ENCODE assay signal across 8 cellular contexts in the genomic region with DNA sequence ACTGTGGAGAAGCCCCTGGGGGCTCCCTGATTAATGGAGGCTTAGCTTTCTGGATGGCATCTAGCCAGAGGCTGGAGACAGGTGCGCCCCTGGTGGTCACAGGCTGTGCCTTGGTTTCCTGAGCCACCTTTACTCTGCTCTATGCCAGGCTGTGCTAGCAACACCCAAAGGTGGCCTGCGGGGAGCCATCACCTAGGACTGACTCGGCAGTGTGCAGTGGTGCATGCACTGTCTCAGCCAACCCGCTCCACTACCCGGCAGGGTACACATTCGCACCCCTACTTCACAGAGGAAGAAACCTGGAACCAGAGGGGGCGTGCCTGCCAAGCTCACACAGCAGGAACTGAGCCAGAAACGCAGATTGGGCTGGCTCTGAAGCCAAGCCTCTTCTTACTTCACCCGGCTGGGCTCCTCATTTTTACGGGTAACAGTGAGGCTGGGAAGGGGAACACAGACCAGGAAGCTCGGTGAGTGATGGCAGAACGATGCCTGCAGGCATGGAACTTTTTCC. TPM values are rescaled to one million over a fixed set of nuclear protein-coding genes. Genes with fewer than 3 reads are reported as not detected.
DNase-seq lines count a peak whose midpoint lies in the region; ATAC-seq and TF ChIP-seq lines count a peak whose summit lies in the region.

No MANE protein-coding gene starts in this region.

- peaks cover 0 to 5% of the 10 kb centered on the region in 2 experiments; a peak in 1 of 4 replicates for H3K4me1 ChIP-seq in HCT116 (ENCODE audit: control insufficient read depth in 1 of 2, insufficient read depth in 2 of 2, low read length in 2 of 2)
- H3K4me1 ChIP-seq in SK-N-SH (ENCODE audit: control insufficient read depth in 1 of 2, insufficient read depth in 2 of 2, low read depth in 1 of 2, low read length in 1 of 2): peaks cover 0 to 37% of the 10 kb centered on the region in 2 experiments; a peak in 2 of 4 replicates
- H3K4me1 ChIP-seq in adrenal gland (replicated peaks in 1 of 2): peaks cover 0 to 8% of the 10 kb centered on the region in 2 donors

- H4K20me1 ChIP-seq in HCT116 (ENCODE audit: insufficient read depth): no peaks in the 10 kb centered on the region
- H4K20me1 ChIP-seq in SK-N-SH (ENCODE audit: insufficient read depth): no peaks in the 10 kb centered on the region

- DNase-seq in D341Med (ENCODE audit: low spot score): peak; percentile 80
- DNase-seq in HCT116 (ENCODE audit: low read depth, low spot score): no peak
- peak; percentile 61 for DNase-seq in SK-N-SH
- DNase-seq in islet precursor cell: peak; percentile 63
- DNase-seq in T-helper 9 cell: no peak
- DNase-seq in adrenal gland: no peak
- DNase-seq in COLO829 (ENCODE audit: low spot score): no peak
- DNase-seq in activated T-cell treated with anti-CD3 and anti-CD28 coated beads, Interleukin-2, amount 50 U/mL, for 1 hour: no peak

- H3K27me3 ChIP-seq in HCT116 (ENCODE audit: insufficient read depth, low read length): no peaks in the 10 kb centered on the region
- no peaks in the 10 kb centered on the region for H3K27me3 ChIP-seq in SK-N-SH (ENCODE audit: insufficient read depth)
- H3K27me3 ChIP-seq in adrenal gland: no peaks in the 10 kb centered on the region

- RAD21 ChIA-PET in HCT116 (lab: Charles Lee; ENCODE audit: low non-redundant PET in 1 of 2, low total read pairs in 2 of 2, uncharacterized antibody in 2 of 2, unreplicated experiment in 2 of 2): no interaction called here

- H3K9me3 ChIP-seq in HCT116 (ENCODE audit: control insufficient read depth in 1 of 2, insufficient read depth in 1 of 2, low read depth in 1 of 2, low read length in 2 of 2): no peaks in the 10 kb centered on the region
- no peaks in the 10 kb centered on the region for H3K9me3 ChIP-seq in SK-N-SH
- no peaks in the 10 kb centered on the region for H3K9me3 ChIP-seq in adrenal gland (replicated peaks in 1 of 3)

- H3K9me2 ChIP-seq in HCT116 (ENCODE audit: insufficient read depth) (no peaks in the 10 kb centered on the region), SK-N-SH (no peaks in the 10 kb centered on the region)

- POLR2A ChIA-PET in HCT116 (lab: Charles Lee): no interaction called here
- POLR2A ChIA-PET in SK-N-SH (lab: Yijun Ruan, JAX): no interaction called here

- TF ChIP-seq CTCF in HCT116 (IDR thresholded peaks at IDR 0.05 in 2 of 3, conservative IDR thresholded peaks at IDR 0.05 in 1 of 3; ENCODE audit: borderline replicate concordance in 1 of 3, insufficient read depth in 1 of 3, low read depth in 2 of 3, low read length in 2 of 3) (peak; percentile 7 to 65 (median 57); a peak in 5 of 6 replicates), SK-N-SH (IDR thresholded peaks at IDR 0.05) (no peak), adrenal gland (IDR thresholded peaks at IDR 0.05) (no peak)

- no peak overlapping the region for H2AFZ ChIP-seq in HCT116 (ENCODE audit: low read depth, low read length, poor library complexity, severe bottlenecking)
- H2AFZ ChIP-seq in SK-N-SH (ENCODE audit: low read depth): no peak overlapping the region

- CTCF ChIA-PET in HCT116 (lab: Charles Lee): interaction anchor here (1.3 to 1.6 kb wide), 2 partner anchors 24 to 119 kb away, joined by 3 read pairs; no protein-coding TSS in a partner anchor
- CTCF ChIA-PET in SK-N-SH (lab: Yijun Ruan, JAX): interaction anchor here (0.8 to 1.3 kb wide), 5 partner anchors 10 to 274 kb away, joined by 3 to 4 read pairs (median 4); no protein-coding TSS in a partner anchor

- no peak overlapping the region for H3K4me2 ChIP-seq in HCT116 (ENCODE audit: low read length)
- H3K4me2 ChIP-seq in SK-N-SH: no peak overlapping the region

- BruUV-seq in HCT116 (replicated peaks; lab: Mats Ljungman, UMichigan): no TSS peak

- no peak overlapping the region for H3K27ac ChIP-seq in HCT116 (ENCODE audit: low read depth, low read length)
- peak overlapping the region in 1 of 2 experiments; percentile 43; a peak in 1 of 4 replicates for H3K27ac ChIP-seq in SK-N-SH (ENCODE audit: low read depth in 2 of 2, low read length in 1 of 2)
- no peak overlapping the region for H3K27ac ChIP-seq in adrenal gland

- H3K36me3 ChIP-seq in HCT116 (ENCODE audit: control insufficient read depth in 1 of 2, insufficient read depth in 2 of 2, low read length in 2 of 2) (peaks cover 7 to 12% of the 10 kb centered on the region in 2 experiments; a peak in 3 of 4 replicates), SK-N-SH (replicated peaks in 1 of 2; ENCODE audit: control insufficient read depth in 1 of 2, insufficient read depth in 2 of 2, low read length in 1 of 2) (peaks cover 22 to 31% of the 10 kb centered on the region in 2 experiments), adrenal gland (replicated peaks in 1 of 2) (peaks cover 0 to 10% of the 10 kb centered on the region in 2 donors)

- TF ChIP-seq POLR2A in HCT116 (IDR thresholded peaks at IDR 0.05; ENCODE audit: borderline replicate concordance, extremely low read depth, insufficient read depth, insufficient read length) (no peak), adrenal gland (IDR thresholded peaks at IDR 0.05) (no peak)

- peak; percentile 87 for ATAC-seq in HCT116

- H3F3A ChIP-seq in SK-N-SH (replicated peaks; ENCODE audit: insufficient read depth): no peaks in the 10 kb centered on the region

- intact Hi-C loops in HCT116 (cut with micrococcal nuclease): no loop called here
- intact Hi-C loops in adrenal gland (cut with DNase I): no loop called here

- TF ChIP-seq EP300 in SK-N-SH (IDR thresholded peaks at IDR 0.05; ENCODE audit: borderline replicate concordance in 1 of 2, low read depth in 1 of 2, low read length in 1 of 2): no peak

- H3K79me2 ChIP-seq in HCT116 (ENCODE audit: insufficient read depth, low read length): no peaks in the 10 kb centered on the region
- no peaks in the 10 kb centered on the region for H3K79me2 ChIP-seq in SK-N-SH (ENCODE audit: insufficient read depth)

- 79% methylated on average over 10 of the region's 12 CpGs for WGBS in SK-N-SH (ENCODE audit: low lambda C conversion rate)
- WGBS in adrenal gland, 4 donors: 61 to 68% (median 65%) methylated on average over 9 to 12 of the region's 12 CpGs

- TF ChIP-seq RAD21 in HCT116 (IDR thresholded peaks at IDR 0.05; ENCODE audit: low read depth) (no peak), SK-N-SH (IDR thresholded peaks at IDR 0.05; ENCODE audit: low read length) (no peak)

- H3K4me3 ChIP-seq in HCT116 (replicated peaks in 1 of 2; ENCODE audit: low read depth in 1 of 2, low read length in 2 of 2): no peak overlapping the region
- H3K4me3 ChIP-seq in SK-N-SH (ENCODE audit: low read depth in 2 of 2, low read length in 1 of 2): no peak overlapping the region
- H3K4me3 ChIP-seq in adrenal gland: no peak overlapping the region

- no peak overlapping the region for H3K9ac ChIP-seq in HCT116 (ENCODE audit: low read length)
- H3K9ac ChIP-seq in SK-N-SH: no peak overlapping the region

TF ChIP-seq in HCT116, 20 proteins besides CTCF, POLR2A, EP300 and RAD21 (continues in another document):
- TF ChIP-seq, protein P1, sequence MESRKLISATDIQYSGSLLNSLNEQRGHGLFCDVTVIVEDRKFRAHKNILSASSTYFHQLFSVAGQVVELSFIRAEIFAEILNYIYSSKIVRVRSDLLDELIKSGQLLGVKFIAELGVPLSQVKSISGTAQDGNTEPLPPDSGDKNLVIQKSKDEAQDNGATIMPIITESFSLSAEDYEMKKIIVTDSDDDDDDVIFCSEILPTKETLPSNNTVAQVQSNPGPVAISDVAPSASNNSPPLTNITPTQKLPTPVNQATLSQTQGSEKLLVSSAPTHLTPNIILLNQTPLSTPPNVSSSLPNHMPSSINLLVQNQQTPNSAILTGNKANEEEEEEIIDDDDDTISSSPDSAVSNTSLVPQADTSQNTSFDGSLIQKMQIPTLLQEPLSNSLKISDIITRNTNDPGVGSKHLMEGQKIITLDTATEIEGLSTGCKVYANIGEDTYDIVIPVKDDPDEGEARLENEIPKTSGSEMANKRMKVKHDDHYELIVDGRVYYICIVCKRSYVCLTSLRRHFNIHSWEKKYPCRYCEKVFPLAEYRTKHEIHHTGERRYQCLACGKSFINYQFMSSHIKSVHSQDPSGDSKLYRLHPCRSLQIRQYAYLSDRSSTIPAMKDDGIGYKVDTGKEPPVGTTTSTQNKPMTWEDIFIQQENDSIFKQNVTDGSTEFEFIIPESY (IDR thresholded peaks at IDR 0.05; ENCODE audit: extremely low read depth, insufficient replicate concordance, low read length): no peak
- TF ChIP-seq ELF1 (IDR thresholded peaks at IDR 0.05; ENCODE audit: borderline replicate concordance, low read depth): no peak
- TF ChIP-seq, protein P2, sequence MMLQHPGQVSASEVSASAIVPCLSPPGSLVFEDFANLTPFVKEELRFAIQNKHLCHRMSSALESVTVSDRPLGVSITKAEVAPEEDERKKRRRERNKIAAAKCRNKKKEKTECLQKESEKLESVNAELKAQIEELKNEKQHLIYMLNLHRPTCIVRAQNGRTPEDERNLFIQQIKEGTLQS (IDR thresholded peaks at IDR 0.05): no peak

TF ChIP-seq in SK-N-SH, 30 proteins besides CTCF, POLR2A, EP300 and RAD21:
- no peak for TF ChIP-seq FOXM1 (IDR thresholded peaks at IDR 0.05; ENCODE audit: low read depth)
- TF ChIP-seq SIN3A (IDR thresholded peaks at IDR 0.05; ENCODE audit: borderline replicate concordance, low read depth, low read length): no peak
TF ChIP-seq in SK-N-SH: peak in this region for 0.

RNA-seq across cellular contexts. Expression of a gene that starts 24.8 kb away (rescaled TPM):
- total RNA-seq in HCT116 (2021; ENCODE audit: unreplicated experiment) (39.6 TPM), adrenal gland (1 to 10 TPM in 1 of 8 donors, under 1 TPM in 6, not detected in 1; 0.12 to 1.4 (median 0.43) TPM)
- 44.4 and 54.6 TPM in 2 replicates for polyA plus RNA-seq in HCT116 (2012)
- polyA plus RNA-seq in SK-N-SH (2012; rRNA removed) (0.02 and 0.03 TPM in 2 replicates), adrenal gland (under 1 TPM; 0.10 to 0.16 (median 0.15) TPM)
- 0.01 TPM in 1 of 2 replicates, not detected in the other for polyA plus RNA-seq in SK-N-SH (2012; cell fraction: cytosol; rRNA removed)
- 0.05 TPM in 1 of 2 replicates, not detected in the other for polyA plus RNA-seq in SK-N-SH (2012; cell fraction: nucleus; rRNA removed)

Comparison
In these comparisons a context has a peak if more than half of its experiments do, and no peak if none do; other contexts are left out.
1. DNase-seq: peak in D341Med (single experiment), SK-N-SH (single experiment) and islet precursor cell (single experiment); none in HCT116 (single experiment), T-helper 9 cell (single experiment), adrenal gland (0 of 7), COLO829 (single experiment) and activated T-cell treated with anti-CD3 and anti-CD28 coated beads, Interleukin-2, amount 50 U/mL, for 1 hour (single experiment).
2. CTCF ChIP-seq: peak in HCT116 (3 of 3); none in SK-N-SH (single experiment) and adrenal gland (0 of 6).
3. RNA of a gene that starts 24.8 kb away (total RNA-seq): 39.6 TPM in HCT116 (single experiment); 0.12 to 1.4 TPM in adrenal gland; every median in the first group is over 10 times any median in the second.